ENCODE assay signal across 1 cellular context in genomic region chr20:17612975-17613327, GRCh38.
TF ChIP-seq lines count a peak whose summit lies in the region.

No MANE protein-coding gene starts in this region.

TF ChIP-seq in SK-N-SH, 30 proteins besides CTCF, POLR2A, EP300 and RAD21 (continued from another document):
- no peak for TF ChIP-seq YY1 (IDR thresholded peaks at IDR 0.05; ENCODE audit: low read depth)
- no peak for TF ChIP-seq IRF3 (IDR thresholded peaks at IDR 0.05; ENCODE audit: low read depth, low read length)
- no peak for TF ChIP-seq RFX5 (IDR thresholded peaks at IDR 0.05; ENCODE audit: low read length)
- no peak for TF ChIP-seq RXRA (IDR thresholded peaks at IDR 0.05; ENCODE audit: borderline replicate concordance, low read depth)
- TF ChIP-seq MEF2A (IDR thresholded peaks at IDR 0.05; ENCODE audit: borderline replicate concordance, low read depth) = no peak
- no peak for TF ChIP-seq CHD2 (IDR thresholded peaks at IDR 0.05; ENCODE audit: low read length, partially characterized antibody)
